ENCODE assay signal across 1 cellular context in the genomic region with DNA sequence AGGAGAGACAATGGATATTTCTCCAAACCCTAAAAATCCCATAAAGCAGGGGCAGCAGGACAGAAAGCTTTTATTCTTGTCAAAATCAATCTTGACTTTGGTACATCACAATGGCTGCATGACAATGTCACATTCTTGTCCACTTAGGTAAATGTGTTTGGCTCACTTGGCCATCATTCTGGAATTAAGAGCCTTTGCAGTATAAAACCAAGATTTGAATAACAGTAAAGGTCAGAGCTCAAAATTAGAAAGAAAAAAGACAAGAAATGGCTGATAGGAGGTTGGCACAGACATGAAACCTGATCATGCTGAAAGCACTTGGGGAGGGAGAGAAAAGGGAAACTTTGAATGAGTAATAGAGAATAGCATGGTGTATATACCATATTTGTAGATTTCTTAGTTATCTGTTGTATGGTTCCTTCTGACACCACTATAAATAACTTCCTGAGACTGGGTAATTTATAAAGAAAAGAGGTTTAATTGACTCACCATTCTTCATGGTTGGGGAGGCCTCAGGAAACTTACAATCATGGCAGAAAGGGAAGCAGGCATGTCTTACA.
TF ChIP-seq lines count a peak whose summit lies in the region.

No MANE protein-coding gene starts in this region.

TF ChIP-seq in H1, 55 proteins besides CTCF, POLR2A, EP300 and RAD21 (continued from another document):
- TF ChIP-seq SP4 (IDR thresholded peaks at IDR 0.05; ENCODE audit: low read length), result no peak
